8 cellular contexts compared by ENCODE assay signal in genomic region chr3:123489400-123490004, GRCh38. TPM values are rescaled to one million over a fixed set of nuclear protein-coding genes. Genes with fewer than 3 reads are reported as not detected.
DNase-seq lines count a peak whose midpoint lies in the region; ATAC-seq, FAIRE-seq and TF ChIP-seq lines count a peak whose summit lies in the region.

No MANE protein-coding gene starts in this region.

- FAIRE-seq in RCC 7860 (lab: Jason Lieb, UNC) = no peak

- ATAC-seq in heart right ventricle = peak; percentile 75 to 90 (median 85)
- ATAC-seq in HG03045 (IDR thresholded peaks at IDR 0.05; ENCODE audit: unreplicated experiment) = no peak

- H3K9me3 ChIP-seq in adrenal gland (replicated peaks in 1 of 3) = no peaks in the 10 kb centered on the region
- no peaks in the 10 kb centered on the region for H3K9me3 ChIP-seq in heart right ventricle

- TF ChIP-seq CTCF in adrenal gland (IDR thresholded peaks at IDR 0.05) = peak; percentile 76 to 92 (median 88)
- TF ChIP-seq CTCF in heart right ventricle (IDR thresholded peaks at IDR 0.05) = peak; percentile 61 to 91 (median 88)

- H3K4me3 ChIP-seq in adrenal gland = no peak overlapping the region
- H3K4me3 ChIP-seq in heart right ventricle = peak overlapping the region in 2 of 10 donors; percentile 0 to 8

- H3K27me3 ChIP-seq in adrenal gland (no peaks in the 10 kb centered on the region), heart right ventricle (no peaks in the 10 kb centered on the region)

- no peak overlapping the region for H3K27ac ChIP-seq in adrenal gland
- H3K27ac ChIP-seq in heart right ventricle = peak overlapping the region in 7 of 10 donors; percentile 31 to 74 (median 68)

- intact Hi-C loops in adrenal gland (cut with DNase I) (loop anchor here (2.0 kb wide), 2 partner anchors 161 to 163 kb away; no protein-coding TSS in a partner anchor), heart right ventricle (cut with DNase I) (loop anchor here (1.0 to 10.0 kb wide), 8 partner anchors 37 to 161 kb away; partner anchors contain the start of gene ADCY5 (in 4 of the 10))

- TF ChIP-seq POLR2A in adrenal gland (IDR thresholded peaks at IDR 0.05) = no peak

- 7 to 8% (median 7%) methylated on average over 6 to 8 of the region's 8 CpGs for WGBS in adrenal gland, 4 donors
- WGBS in heart right ventricle, 2 donors = 6 to 8% methylated on average over 8 of the region's 8 CpGs

- DNase-seq in DMS114 treated with DMSO at 0.1 percent for 48 hours (lab: John Stamatoyannopoulos, UW; ENCODE audit: unreplicated experiment) (peak; percentile 38), HuH-7 (ENCODE audit: low spot score) (peak; percentile 72), RCC 7860 (ENCODE audit: low spot score) (peak; percentile 8), adrenal gland (peak; percentile 66 to 88 (median 71)), heart right ventricle (peak; percentile 76 to 80), pulmonary artery endothelial cell (ENCODE audit: low read depth, low spot score) (peak; percentile 11), KG1 (lab: John Stamatoyannopoulos, UW) (no peak)

- H3K36me3 ChIP-seq in adrenal gland (replicated peaks in 1 of 2) (peaks cover 0 to 9% of the 10 kb centered on the region in 2 donors), heart right ventricle (peaks cover 0 to 30% (median 0%) of the 10 kb centered on the region in 9 donors)

- H3K4me1 ChIP-seq in adrenal gland (replicated peaks in 1 of 2) (no peaks in the 10 kb centered on the region), heart right ventricle (peaks cover 0 to 52% (median 7%) of the 10 kb centered on the region in 9 donors)

RNA-seq across cellular contexts. Expression of gene ADCY5, which starts 40.6 kb away (rescaled TPM):
- total RNA-seq in adrenal gland (10 to 100 TPM in 1 of 8 donors, 1 to 10 TPM in 7; 2.8 to 12.4 (median 5.0) TPM), heart right ventricle (100 to 1,000 TPM; 117 to 245 (median 206) TPM), pulmonary artery endothelial cell (0.07 and 0.28 TPM in 2 replicates)
- polyA plus RNA-seq in adrenal gland (1 to 10 TPM; 1.6 to 5.4 (median 4.1) TPM), heart right ventricle (10 to 100 TPM; 37.2 to 85.2 TPM)

Comparison
In these comparisons a context has a peak if more than half of its experiments do, and no peak if none do; other contexts are left out.
1. H3K27ac ChIP-seq: peak in heart right ventricle (7 of 10); none in adrenal gland (0 of 5).
2. RNA of gene ADCY5, which starts 40.6 kb away (total RNA-seq): 117 to 245 TPM in heart right ventricle; 2.8 to 12.4 TPM in adrenal gland and 0.07 to 0.28 TPM in pulmonary artery endothelial cell; every median in the first group is over 4 times any median in the second.